ENCODE assay signal across 9 cellular contexts in the genomic region with DNA sequence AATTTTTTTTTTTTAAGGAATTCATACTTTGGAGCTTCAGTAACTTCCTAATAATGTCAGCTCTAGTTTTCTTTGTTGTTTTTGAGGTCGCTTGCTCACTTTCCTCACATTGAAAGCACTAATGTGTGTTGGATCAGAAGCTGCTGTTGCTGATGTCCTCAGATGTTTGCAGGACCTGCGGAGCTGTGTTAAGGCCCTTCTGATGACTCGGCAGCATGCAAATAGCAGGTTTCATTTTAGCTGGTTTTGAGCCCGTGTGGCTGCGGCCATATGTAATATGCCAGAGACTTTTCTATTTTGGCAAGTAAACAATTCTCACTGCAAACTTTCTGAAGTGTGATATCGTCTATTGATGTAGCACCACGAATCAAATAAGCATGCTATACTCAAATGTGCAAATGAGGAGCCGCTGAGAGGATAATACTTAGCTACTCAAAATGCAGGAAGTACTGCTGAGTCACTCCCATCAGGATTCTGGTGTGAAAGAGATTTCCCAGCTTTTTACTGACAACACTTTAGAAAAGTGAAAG.
DNase-seq lines count a peak whose midpoint lies in the region; ATAC-seq, FAIRE-seq and TF ChIP-seq lines count a peak whose summit lies in the region.
"Had no signal": no experiment of that assay in that cellular context is flagged by ENCODE, and none has a peak within 500 bp of the region (broad histone marks: within the 10 kb centered on the region; RNA-seq: fewer than 3 reads in every experiment).

No MANE protein-coding gene starts in this region.

- H3K9ac ChIP-seq in keratinocyte (ENCODE audit: control insufficient read depth, extremely low read depth, insufficient read depth, low read length) = no peak overlapping the region

- H3K9me3 Mint-ChIP-seq in activated CD8-positive, alpha-beta T cell treated with anti-CD3 and anti-CD28 coated beads for 36 hours = no peaks in the 10 kb centered on the region

- H3K4me1 ChIP-seq in keratinocyte (ENCODE audit: control insufficient read depth, extremely low read depth, insufficient read depth, low read length) (peaks cover 4% of the 10 kb centered on the region), tibial artery (peaks cover 0 to 43% (median 3%) of the 10 kb centered on the region in 4 donors), spleen (peaks cover 0 to 16% (median 12%) of the 10 kb centered on the region in 6 donors)

- no peaks in the 10 kb centered on the region for H4K20me1 ChIP-seq in keratinocyte (ENCODE audit: control insufficient read depth, extremely low read depth, insufficient read depth, low read length)

- TF ChIP-seq CTCF in keratinocyte (optimal IDR thresholded peaks at IDR 0.05 in 1 of 3, IDR thresholded peaks at IDR 0.05 in 1 of 3, conservative IDR thresholded peaks at IDR 0.05 in 1 of 3; ENCODE audit: extremely low read depth in 1 of 3, insufficient read depth in 2 of 3, low read length in 3 of 3) (no peak), tibial artery (IDR thresholded peaks at IDR 0.05) (no peak), spleen (IDR thresholded peaks at IDR 0.05 in 8 of 11, conservative IDR thresholded peaks at IDR 0.05 in 3 of 11) (no peak)
- TF ChIP-seq CTCF in activated CD8-positive, alpha-beta T cell treated with anti-CD3 and anti-CD28 coated beads for 36 hours (IDR thresholded peaks at IDR 0.05) = no peak

- no peaks in the 10 kb centered on the region for H3K9me1 ChIP-seq in keratinocyte (ENCODE audit: control insufficient read depth, extremely low read depth, insufficient read depth, low read length)

- H3K4me1 Mint-ChIP-seq in activated CD8-positive, alpha-beta T cell treated with anti-CD3 and anti-CD28 coated beads for 36 hours (ENCODE audit: low read depth) = peaks cover 1% of the 10 kb centered on the region

- intact Hi-C loops in tibial artery (cut with DNase I; ENCODE audit: low total_unique reads) = loop anchor here (10.0 kb wide), 1 partner anchor 266 kb away; no protein-coding TSS in a partner anchor
- intact Hi-C loops in activated CD8-positive, alpha-beta T cell treated with anti-CD3 and anti-CD28 coated beads for 36 hours (cut with micrococcal nuclease) = no loop called here
- intact Hi-C loops in spleen (cut with DNase I; ENCODE audit: low total_unique reads) = no loop called here

- H3K27me3 Mint-ChIP-seq in activated CD8-positive, alpha-beta T cell treated with anti-CD3 and anti-CD28 coated beads for 36 hours = peaks cover 1% of the 10 kb centered on the region

- no peaks in the 10 kb centered on the region for H3K79me2 ChIP-seq in keratinocyte (ENCODE audit: control insufficient read depth, insufficient read depth, low read length)

- POLR2A ChIA-PET in activated CD8-positive, alpha-beta T cell treated with anti-CD3 and anti-CD28 coated beads for 36 hours (lab: Charles Lee) = no interaction called here

- TF ChIP-seq POLR2A in spleen (IDR thresholded peaks at IDR 0.05) = no peak

- no peak overlapping the region for H2AFZ ChIP-seq in keratinocyte (ENCODE audit: control insufficient read depth, low read length)

- no peak overlapping the region for H3K4me3 Mint-ChIP-seq in activated CD8-positive, alpha-beta T cell treated with anti-CD3 and anti-CD28 coated beads for 36 hours

- H3K27ac ChIP-seq in angular gyrus (ENCODE audit: low read depth, low read length) = peak overlapping the region; percentile 81
- no peak overlapping the region for H3K27ac ChIP-seq in keratinocyte (ENCODE audit: control insufficient read depth, insufficient read depth, low read length)
- H3K27ac ChIP-seq in tibial artery = peak overlapping the region; percentile 53 to 80
- peak overlapping the region in 4 of 8 donors; percentile 24 to 61 (median 44) for H3K27ac ChIP-seq in spleen

- CTCF ChIA-PET in activated CD8-positive, alpha-beta T cell treated with anti-CD3 and anti-CD28 coated beads for 36 hours (lab: Charles Lee) = interaction anchor here (1.6 kb wide), 1 partner anchor 9 kb away, joined by 5 read pairs; no protein-coding TSS in a partner anchor

- dilution Hi-C loops in keratinocyte (cut with MboI; ENCODE audit: extremely low pct_ligation_motif_present, low sequenced_read_pairs) = no loop called here

- H3K27ac Mint-ChIP-seq in activated CD8-positive, alpha-beta T cell treated with anti-CD3 and anti-CD28 coated beads for 36 hours = no peak overlapping the region

- DNase-seq in NCI-H1417 (lab: John Stamatoyannopoulos, UW) (peak in 2 of 3 experiments; percentile 26 to 31), NCI-H1417 treated with DMSO at 0.1 percent for 48 hours (lab: John Stamatoyannopoulos, UW) (no peak), keratinocyte (ENCODE audit: low read depth, low spot score) (no peak), tibial artery (no peak), spleen (no peak)
- DNase-seq in activated CD8-positive, alpha-beta T cell treated with anti-CD3 and anti-CD28 coated beads for 36 hours = no peak

- no peaks in the 10 kb centered on the region for H3K27me3 ChIP-seq in keratinocyte (ENCODE audit: control insufficient read depth, extremely low read depth, insufficient read depth, low read length)
- no peaks in the 10 kb centered on the region for H3K27me3 ChIP-seq in tibial artery
- no peaks in the 10 kb centered on the region for H3K27me3 ChIP-seq in spleen (replicated peaks in 1 of 7)

- peak; percentile 86 for ATAC-seq in HG03280 (IDR thresholded peaks at IDR 0.05; ENCODE audit: unreplicated experiment)
- no peak for ATAC-seq in activated CD8-positive, alpha-beta T cell treated with anti-CD3 and anti-CD28 coated beads for 36 hours

- H3K4me2 ChIP-seq in keratinocyte (ENCODE audit: control insufficient read depth, extremely low read depth, insufficient read depth, low read depth, low read length) = no peak overlapping the region

- FAIRE-seq in keratinocyte (lab: Jason Lieb, UNC) = peak; percentile 39
- FAIRE-seq: A204.1 had no signal

- H3K36me3 Mint-ChIP-seq in activated CD8-positive, alpha-beta T cell treated with anti-CD3 and anti-CD28 coated beads for 36 hours (ENCODE audit: low read depth) = no peaks in the 10 kb centered on the region

- peaks cover 2 to 10% of the 10 kb centered on the region in 2 experiments for H3K36me3 ChIP-seq in keratinocyte (ENCODE audit: control insufficient read depth in 2 of 2, extremely low read depth in 1 of 2, insufficient read depth in 2 of 2, low read length in 2 of 2)
- peaks cover 63 to 66% (median 64%) of the 10 kb centered on the region in 3 donors for H3K36me3 ChIP-seq in tibial artery
- H3K36me3 ChIP-seq in spleen = peaks cover 0 to 68% (median 16%) of the 10 kb centered on the region in 6 donors

- no peak overlapping the region for H3K4me3 ChIP-seq in keratinocyte (ENCODE audit: control insufficient read depth in 2 of 3, extremely low read depth in 1 of 3, insufficient read depth in 2 of 3, low read depth in 1 of 3, low read length in 3 of 3)
- peak overlapping the region; percentile 29 to 40 for H3K4me3 ChIP-seq in tibial artery
- H3K4me3 ChIP-seq in spleen = peak overlapping the region in 2 of 8 donors; percentile 14 to 50

- H3K9me3 ChIP-seq in keratinocyte (ENCODE audit: control insufficient read depth, low read depth, low read length) = no peaks in the 10 kb centered on the region
- H3K9me3 ChIP-seq in tibial artery = no peaks in the 10 kb centered on the region
- H3K9me3 ChIP-seq in spleen = no peaks in the 10 kb centered on the region

- WGBS in spleen, 5 donors = 12 to 22% (median 18%) methylated on average over 8 of the region's 8 CpGs

Comparison
In these comparisons a context has a peak if more than half of its experiments do, and no peak if none do; other contexts are left out.
1. DNase-seq: peak in NCI-H1417 (2 of 3); none in NCI-H1417 treated with DMSO at 0.1 percent for 48 hours (single experiment), keratinocyte (single experiment), tibial artery (0 of 2), activated CD8-positive, alpha-beta T cell treated with anti-CD3 and anti-CD28 coated beads for 36 hours (single experiment) and spleen (single experiment).
2. H3K4me3 ChIP-seq: peak in tibial artery (2 of 2); none in keratinocyte (0 of 3).